Comparison of ENCODE assay signal across 9 cellular contexts in the genomic region with DNA sequence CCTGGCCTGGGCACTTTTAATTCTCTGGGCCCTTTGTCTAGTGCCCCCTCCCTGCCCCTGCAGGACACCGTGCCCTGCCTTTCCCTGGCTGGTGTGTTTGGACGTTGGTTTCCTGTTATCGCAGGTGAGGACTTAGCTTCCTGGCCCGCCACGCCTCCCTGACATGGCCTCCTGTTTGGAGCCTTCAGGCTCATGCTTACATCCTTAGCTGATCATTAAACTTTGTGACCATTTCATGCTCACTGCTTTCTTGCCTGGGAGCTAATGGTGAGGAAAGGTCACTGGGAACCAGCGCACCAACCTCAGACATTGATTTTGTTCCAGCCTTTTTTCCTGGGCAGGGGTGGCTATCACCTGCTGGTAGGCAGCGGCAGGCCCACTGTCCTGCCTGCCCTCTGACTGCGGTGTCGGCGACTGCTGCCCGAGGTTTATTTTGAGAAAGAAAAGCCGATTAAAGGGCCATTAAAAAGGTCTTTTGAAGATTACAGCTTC. TPM values are rescaled to one million over a fixed set of nuclear protein-coding genes. Genes with fewer than 3 reads are reported as not detected.
DNase-seq lines count a peak whose midpoint lies in the region; ATAC-seq and TF ChIP-seq lines count a peak whose summit lies in the region.
"Had no signal": no experiment of that assay in that cellular context is flagged by ENCODE, and none has a peak within 500 bp of the region (broad histone marks: within the 10 kb centered on the region; RNA-seq: fewer than 3 reads in every experiment).

No MANE protein-coding gene starts in this region.

- no peaks in the 10 kb centered on the region for H3K79me2 ChIP-seq in H9 (ENCODE audit: insufficient read depth, low read length)

- H3K4me1 ChIP-seq in H9 (ENCODE audit: insufficient read depth, low read length), result no peaks in the 10 kb centered on the region; the same call in 1 of the 2 replicates

- H3K27ac Mint-ChIP-seq in H9 (peak overlapping the region in 2 of 3 experiments; percentile 34 to 87; a peak in 3 of 7 replicates), naive B cell (peak overlapping the region in 4 of 6 donors; percentile 91 to 96 (median 94))
- peak overlapping the region; percentile 65 for H3K27ac Mint-ChIP-seq in activated T-helper 1 cell treated with anti-CD3 and anti-CD28 coated beads, Interleukin-12 subunit alpha, Interleukin-12 subunit beta, Interleukin-2, Interleukin-4 antibody, amounts not matched to agents 30 ng/mL and 10 ng/mL and 1 ng/mL, durations not matched to agents 14 hours and 24 hours and 36 hours

- H4K20me1 ChIP-seq in H9 (ENCODE audit: control insufficient read depth, insufficient read depth, insufficient read length), result no peaks in the 10 kb centered on the region

- H3K4me1 Mint-ChIP-seq in H9, result peaks cover 18 to 38% of the 10 kb centered on the region in 2 experiments
- H3K4me1 Mint-ChIP-seq in activated T-helper 1 cell treated with anti-CD3 and anti-CD28 coated beads, Interleukin-12 subunit alpha, Interleukin-12 subunit beta, Interleukin-2, Interleukin-4 antibody, amounts not matched to agents 30 ng/mL and 10 ng/mL and 1 ng/mL, durations not matched to agents 14 hours and 24 hours and 36 hours (ENCODE audit: low read depth), result peaks cover 32% of the 10 kb centered on the region
- peaks cover 50 to 69% (median 56%) of the 10 kb centered on the region in 3 donors for H3K4me1 Mint-ChIP-seq in naive B cell

- no peak overlapping the region for H2BK120ac ChIP-seq in H9 (ENCODE audit: low read depth, low read length, poor library complexity, severe bottlenecking)

- TF ChIP-seq CTCF in H9 (conservative IDR thresholded peaks at IDR 0.05), result no peak

- no peak overlapping the region for H3K18ac ChIP-seq in H9 (ENCODE audit: insufficient read length, low read depth, low read length)

- H3K36me3 Mint-ChIP-seq in H9 (ENCODE audit: insufficient read depth in 1 of 3, low read depth in 3 of 3) (peaks cover 2 to 17% (median 14%) of the 10 kb centered on the region in 3 experiments; a peak in 6 of 7 replicates), naive B cell (peaks cover 0 to 12% of the 10 kb centered on the region in 2 donors)
- H3K36me3 Mint-ChIP-seq in activated T-helper 1 cell treated with anti-CD3 and anti-CD28 coated beads, Interleukin-12 subunit alpha, Interleukin-12 subunit beta, Interleukin-2, Interleukin-4 antibody, amounts not matched to agents 30 ng/mL and 10 ng/mL and 1 ng/mL, durations not matched to agents 14 hours and 24 hours and 36 hours (ENCODE audit: low read depth), result peaks cover 11% of the 10 kb centered on the region

- H3K27me3 ChIP-seq in H9 (ENCODE audit: insufficient read depth, low read length), result no peaks in the 10 kb centered on the region

- DNase-seq in H9 (no peak), naive B cell (no peak), NCI-H2227 (lab: John Stamatoyannopoulos, UW; ENCODE audit: unreplicated experiment) (no peak), NCI-H2196 treated with DMSO at 0.1 percent for 48 hours (lab: John Stamatoyannopoulos, UW; ENCODE audit: unreplicated experiment) (no peak), midbrain (lab: John Stamatoyannopoulos, UW) (no peak)
- DNase-seq in activated T-helper 1 cell treated with anti-CD3 and anti-CD28 coated beads, Interleukin-12 subunit alpha, Interleukin-12 subunit beta, Interleukin-2, Interleukin-4 antibody, amounts not matched to agents 30 ng/mL and 10 ng/mL and 1 ng/mL, durations not matched to agents 14 hours and 24 hours and 36 hours (ENCODE audit: low spot score), result no peak
- DNase-seq: kidney glomerular epithelial cell; stimulated activated CD4-positive, alpha-beta T cell treated with anti-CD3 and anti-CD28 coated beads, Interleukin-15, amount 100 ng/mL, for 24 hours had no signal

- no peak overlapping the region for H2BK5ac ChIP-seq in H9 (ENCODE audit: insufficient read length, low read length)

- H3K4ac ChIP-seq in H9 (ENCODE audit: low read depth, low read length), result no peak overlapping the region

- no peak overlapping the region for H4K8ac ChIP-seq in H9 (replicated peaks; ENCODE audit: insufficient read length, low read depth, low read length)

- H2AFZ ChIP-seq in H9 (ENCODE audit: low read length), result no peak overlapping the region

- no peak overlapping the region for H3K23ac ChIP-seq in H9 (ENCODE audit: insufficient read length, low read depth, low read length)

- H3K4me3 Mint-ChIP-seq in H9 (peak overlapping the region in 1 of 2 experiments; percentile 50; a peak in 4 of 5 replicates), naive B cell (peak overlapping the region; percentile 41 to 92 (median 86))
- peak overlapping the region; percentile 68 for H3K4me3 Mint-ChIP-seq in activated T-helper 1 cell treated with anti-CD3 and anti-CD28 coated beads, Interleukin-12 subunit alpha, Interleukin-12 subunit beta, Interleukin-2, Interleukin-4 antibody, amounts not matched to agents 30 ng/mL and 10 ng/mL and 1 ng/mL, durations not matched to agents 14 hours and 24 hours and 36 hours

- H2AK5ac ChIP-seq in H9 (ENCODE audit: insufficient read length, low read length), result no peak overlapping the region

- no peaks in the 10 kb centered on the region for H3K9me3 ChIP-seq in H9 (ENCODE audit: control insufficient read depth, low read depth, low read length)

- no peak overlapping the region for H3K14ac ChIP-seq in H9 (ENCODE audit: insufficient read depth, low read length)

- ATAC-seq in naive B cell (ENCODE audit: low read depth in 2 of 2), result no peak

- H3K79me1 ChIP-seq in H9 (ENCODE audit: insufficient read depth, low read depth, low read length, poor library complexity, severe bottlenecking), result no peaks in the 10 kb centered on the region

- no peak overlapping the region for H3K9ac ChIP-seq in H9 (ENCODE audit: extremely low read depth, insufficient read length, low read length)

- no peak overlapping the region for H3K4me2 ChIP-seq in H9 (ENCODE audit: insufficient read depth, insufficient read length, low read length)

- no peak overlapping the region for H3T11ph ChIP-seq in H9 (ENCODE audit: low read length)

- H4K91ac ChIP-seq in H9 (ENCODE audit: insufficient read length, low read depth, low read length), result no peak overlapping the region

- H2BK20ac ChIP-seq in H9 (ENCODE audit: low read depth, low read length, poor library complexity, severe bottlenecking), result no peak overlapping the region

- H3K56ac ChIP-seq in H9 (ENCODE audit: insufficient read length, low read depth, low read length), result no peak overlapping the region

- H2BK12ac ChIP-seq in H9 (ENCODE audit: insufficient read length, low read depth, low read length), result no peak overlapping the region

- intact Hi-C loops in activated T-helper 1 cell treated with anti-CD3 and anti-CD28 coated beads, Interleukin-12 subunit alpha, Interleukin-12 subunit beta, Interleukin-2, Interleukin-4 antibody, amounts not matched to agents 30 ng/mL and 10 ng/mL and 1 ng/mL, durations not matched to agents 14 hours and 24 hours and 36 hours (cut with micrococcal nuclease), result no loop called here

- H2BK15ac ChIP-seq in H9 (ENCODE audit: low read depth, low read length), result no peak overlapping the region

- H3K23me2 ChIP-seq in H9 (ENCODE audit: insufficient read length, low read depth, low read length, poor library complexity, severe bottlenecking), result peaks cover 5% of the 10 kb centered on the region

- H3K9me3 Mint-ChIP-seq in H9, result no peaks in the 10 kb centered on the region
- no peaks in the 10 kb centered on the region for H3K9me3 Mint-ChIP-seq in activated T-helper 1 cell treated with anti-CD3 and anti-CD28 coated beads, Interleukin-12 subunit alpha, Interleukin-12 subunit beta, Interleukin-2, Interleukin-4 antibody, amounts not matched to agents 30 ng/mL and 10 ng/mL and 1 ng/mL, durations not matched to agents 14 hours and 24 hours and 36 hours
- no peaks in the 10 kb centered on the region for H3K9me3 Mint-ChIP-seq in naive B cell

- WGBS in H9 (ENCODE audit: extremely low coverage, insufficient read length, low lambda C conversion rate), result no CpG with 5 or more reads among the region's 12 CpGs

- H3K27me3 Mint-ChIP-seq in H9 (ENCODE audit: low read depth) (no peaks in the 10 kb centered on the region; the same call in none of the 2 replicates), naive B cell (no peaks in the 10 kb centered on the region)
- no peaks in the 10 kb centered on the region for H3K27me3 Mint-ChIP-seq in activated T-helper 1 cell treated with anti-CD3 and anti-CD28 coated beads, Interleukin-12 subunit alpha, Interleukin-12 subunit beta, Interleukin-2, Interleukin-4 antibody, amounts not matched to agents 30 ng/mL and 10 ng/mL and 1 ng/mL, durations not matched to agents 14 hours and 24 hours and 36 hours (ENCODE audit: insufficient read depth)

- H3K27ac ChIP-seq in H9 (ENCODE audit: insufficient read length, low read depth, low read length), result no peak overlapping the region

- H4K5ac ChIP-seq in H9 (ENCODE audit: insufficient read length, low read depth, low read length), result no peak overlapping the region

RNA-seq across cellular contexts. Expression of gene PFKL, which starts 3.7 kb away (rescaled TPM):
- total RNA-seq in H9 (2021), result 105 and 107 TPM in 2 replicates
- 132 and 139 TPM in 2 replicates for total RNA-seq in activated T-helper 1 cell treated with anti-CD3 and anti-CD28 coated beads, Interleukin-12 subunit alpha, Interleukin-12 subunit beta, Interleukin-2, Interleukin-4 antibody, amounts not matched to agents 30 ng/mL and 10 ng/mL and 1 ng/mL, durations not matched to agents 14 hours and 24 hours and 36 hours
- 100 to 1,000 TPM; 165 to 210 (median 189) TPM for polyA plus RNA-seq in naive B cell (ENCODE audit: low read depth in 6 of 6)

RNA-seq across cellular contexts. Expression of gene AIRE, which starts 17.9 kb away (rescaled TPM):
- 0.17 and 0.39 TPM in 2 replicates for total RNA-seq in H9 (2021)
- total RNA-seq in activated T-helper 1 cell treated with anti-CD3 and anti-CD28 coated beads, Interleukin-12 subunit alpha, Interleukin-12 subunit beta, Interleukin-2, Interleukin-4 antibody, amounts not matched to agents 30 ng/mL and 10 ng/mL and 1 ng/mL, durations not matched to agents 14 hours and 24 hours and 36 hours, result not detected in 2 replicates
- polyA plus RNA-seq in naive B cell (ENCODE audit: low read depth in 6 of 6), result 1 to 10 TPM in 2 of 6 donors, under 1 TPM in 4; 0.34 to 1.7 (median 0.77) TPM
- total RNA-seq: RPMI7951 had no signal

RNA-seq across cellular contexts. Expression of gene CFAP410, which starts 35.7 kb away (rescaled TPM):
- total RNA-seq in H9 (2021), result 16.9 and 17.0 TPM in 2 replicates
- total RNA-seq in activated T-helper 1 cell treated with anti-CD3 and anti-CD28 coated beads, Interleukin-12 subunit alpha, Interleukin-12 subunit beta, Interleukin-2, Interleukin-4 antibody, amounts not matched to agents 30 ng/mL and 10 ng/mL and 1 ng/mL, durations not matched to agents 14 hours and 24 hours and 36 hours, result 13.3 and 17.8 TPM in 2 replicates
- 10 to 100 TPM; 28.1 to 44.6 (median 35.1) TPM for polyA plus RNA-seq in naive B cell (ENCODE audit: low read depth in 6 of 6)

RNA-seq across cellular contexts. Expression of gene DNMT3L, which starts 41.8 kb away (rescaled TPM):
- 0.70 and 0.77 TPM in 2 replicates for total RNA-seq in H9 (2021)
- total RNA-seq in activated T-helper 1 cell treated with anti-CD3 and anti-CD28 coated beads, Interleukin-12 subunit alpha, Interleukin-12 subunit beta, Interleukin-2, Interleukin-4 antibody, amounts not matched to agents 30 ng/mL and 10 ng/mL and 1 ng/mL, durations not matched to agents 14 hours and 24 hours and 36 hours, result not detected in 2 replicates
- polyA plus RNA-seq in naive B cell (ENCODE audit: low read depth in 6 of 6), result not detected

RNA-seq across cellular contexts. Expression of gene TRPM2, which starts 49.9 kb away (rescaled TPM):
- total RNA-seq in H9 (2021), result 0.11 and 0.68 TPM in 2 replicates
- 11.6 and 15.2 TPM in 2 replicates for total RNA-seq in activated T-helper 1 cell treated with anti-CD3 and anti-CD28 coated beads, Interleukin-12 subunit alpha, Interleukin-12 subunit beta, Interleukin-2, Interleukin-4 antibody, amounts not matched to agents 30 ng/mL and 10 ng/mL and 1 ng/mL, durations not matched to agents 14 hours and 24 hours and 36 hours
- 1 to 10 TPM in 5 of 6 donors, under 1 TPM in 1; 0.48 to 4.8 (median 2.6) TPM for polyA plus RNA-seq in naive B cell (ENCODE audit: low read depth in 6 of 6)
